Comparison of ENCODE assay signal across 11 cellular contexts in the genomic region with DNA sequence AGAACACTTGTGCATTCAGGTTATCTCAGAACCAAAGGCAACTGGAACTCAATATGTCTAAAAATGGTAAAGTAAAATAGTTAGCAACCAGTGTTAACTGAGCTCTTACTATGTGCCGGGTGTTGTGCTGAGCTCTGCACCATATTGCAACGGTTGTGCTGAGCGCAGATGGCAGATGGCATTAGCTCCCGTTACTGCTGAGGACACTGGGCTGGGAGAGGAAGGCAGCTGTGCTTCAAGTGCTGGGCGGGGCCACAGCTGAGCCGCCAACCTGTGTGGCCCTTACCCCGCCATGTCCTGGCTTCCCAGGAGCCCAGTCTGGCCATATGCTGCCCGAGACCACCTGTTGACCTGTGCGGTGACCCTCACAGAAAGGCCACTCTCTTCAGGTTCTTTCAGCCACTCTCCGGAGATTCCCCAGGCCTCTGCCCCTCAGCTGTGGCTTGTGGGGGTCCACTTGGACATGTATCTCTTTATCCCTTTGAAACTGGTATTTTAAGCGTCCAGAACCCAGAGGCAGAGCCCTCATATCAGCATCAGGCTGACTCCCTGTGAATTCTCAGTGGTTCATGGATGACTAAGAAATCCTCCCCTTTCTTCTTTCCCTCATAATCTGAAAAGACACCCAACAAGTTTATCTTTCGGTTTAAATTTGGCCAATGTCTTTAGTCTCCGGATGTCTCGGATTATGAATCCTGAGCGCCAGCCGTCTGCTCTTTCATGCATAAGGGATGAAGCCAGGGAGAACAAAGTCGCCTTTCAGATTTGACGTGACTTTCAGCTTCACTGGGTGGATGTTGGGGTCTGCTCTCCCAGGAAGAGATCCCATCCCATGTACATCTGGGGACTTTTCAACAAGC. TPM values are rescaled to one million over a fixed set of nuclear protein-coding genes. Genes with fewer than 3 reads are reported as not detected.
DNase-seq lines count a peak whose midpoint lies in the region; ATAC-seq and TF ChIP-seq lines count a peak whose summit lies in the region.
"Had no signal": no experiment of that assay in that cellular context is flagged by ENCODE, and none has a peak within 500 bp of the region (broad histone marks: within the 10 kb centered on the region; RNA-seq: fewer than 3 reads in every experiment).

No MANE protein-coding gene starts in this region.

- no peak overlapping the region for H2AFZ ChIP-seq in neural progenitor cell (replicated peaks)

- peak overlapping the region in 6 of 8 donors; percentile 17 to 68 (median 56) for H3K27ac Mint-ChIP-seq in CD8-positive, alpha-beta memory T cell
- peak overlapping the region; percentile 58 for H3K27ac Mint-ChIP-seq in neural progenitor cell

- H3K9ac ChIP-seq in neural progenitor cell, result no peak overlapping the region

- CTCF ChIA-PET in CD8-positive, alpha-beta memory T cell (lab: Charles Lee), result interaction anchor here (1.1 to 4.1 kb wide), 2 partner anchors 21 to 49 kb away, joined by 3 to 23 read pairs; no protein-coding TSS in a partner anchor

- no peaks in the 10 kb centered on the region for H3K9me3 Mint-ChIP-seq in CD8-positive, alpha-beta memory T cell
- no peaks in the 10 kb centered on the region for H3K9me3 Mint-ChIP-seq in neural progenitor cell

- H3K27me3 ChIP-seq in CD8-positive, alpha-beta memory T cell (ENCODE audit: insufficient read depth, low read length, poor library complexity, severe bottlenecking), result no peaks in the 10 kb centered on the region
- H3K27me3 ChIP-seq in neural progenitor cell, result no peaks in the 10 kb centered on the region
- H3K27me3 ChIP-seq: upper lobe of left lung had no signal

- H4K20me1 ChIP-seq in neural progenitor cell (ENCODE audit: low read depth), result no peaks in the 10 kb centered on the region

- no peak for ATAC-seq in GM19035 (IDR thresholded peaks at IDR 0.05; ENCODE audit: unreplicated experiment)
- no peak for ATAC-seq in HG03196 (IDR thresholded peaks at IDR 0.05; ENCODE audit: unreplicated experiment)
- no peak for ATAC-seq in HG02678 (IDR thresholded peaks at IDR 0.05; ENCODE audit: unreplicated experiment)

- no peaks in the 10 kb centered on the region for H3K9me3 ChIP-seq in CD8-positive, alpha-beta memory T cell (ENCODE audit: low read length)
- H3K9me3 ChIP-seq in neural progenitor cell (ENCODE audit: low read depth), result no peaks in the 10 kb centered on the region
- H3K9me3 ChIP-seq: upper lobe of left lung had no signal

- peak overlapping the region; percentile 6 for H3K27ac ChIP-seq in CD8-positive, alpha-beta memory T cell (ENCODE audit: low read depth, low read length)
- H3K27ac ChIP-seq in caudate nucleus (ENCODE audit: low read depth, low read length) (peak overlapping the region; percentile 49), neural progenitor cell (no peak overlapping the region)

- no peaks in the 10 kb centered on the region for H3K27me3 Mint-ChIP-seq in CD8-positive, alpha-beta memory T cell
- H3K27me3 Mint-ChIP-seq in neural progenitor cell (ENCODE audit: insufficient read depth, low read depth), result peaks cover 9% of the 10 kb centered on the region

- H3K36me3 Mint-ChIP-seq in CD8-positive, alpha-beta memory T cell, result peaks cover 0 to 46% (median 8%) of the 10 kb centered on the region in 3 donors
- no peaks in the 10 kb centered on the region for H3K36me3 Mint-ChIP-seq in neural progenitor cell

- peak overlapping the region in 1 of 7 donors; percentile 55 for H3K4me3 Mint-ChIP-seq in CD8-positive, alpha-beta memory T cell
- peak overlapping the region; percentile 61 for H3K4me3 Mint-ChIP-seq in neural progenitor cell

- DNase-seq in CD8-positive, alpha-beta memory T cell, result no peak
- peak; percentile 96 for DNase-seq in NCI-H2171 treated with DMSO at 0.1 percent for 48 hours (lab: John Stamatoyannopoulos, UW)
- peak in 4 of 61 donors; percentile 18 to 29 (median 22) for DNase-seq in caudate nucleus (lab: John Stamatoyannopoulos, UW)
- DNase-seq in neural progenitor cell (ENCODE audit: low spot score), result no peak
- no peak for DNase-seq in GOT3 (lab: John Stamatoyannopoulos, UW)
- DNase-seq: hippocampal formation, NCI-H1092 had no signal

- POLR2A ChIA-PET in CD8-positive, alpha-beta memory T cell (lab: Charles Lee), result interaction anchor here (1.0 kb wide), 1 partner anchor 14 kb away, joined by 3 read pairs; no protein-coding TSS in a partner anchor

- no peaks in the 10 kb centered on the region for H3K79me2 ChIP-seq in neural progenitor cell (ENCODE audit: low read depth)

- H3K4me1 Mint-ChIP-seq in CD8-positive, alpha-beta memory T cell, result peaks cover 36 to 88% (median 39%) of the 10 kb centered on the region in 3 donors
- peaks cover 88% of the 10 kb centered on the region for H3K4me1 Mint-ChIP-seq in neural progenitor cell

- H3K36me3 ChIP-seq in CD8-positive, alpha-beta memory T cell (ENCODE audit: insufficient read depth, low read length), result peaks cover 16% of the 10 kb centered on the region
- H3K36me3 ChIP-seq in neural progenitor cell, result no peaks in the 10 kb centered on the region

- no peak for TF ChIP-seq CTCF in neural progenitor cell (IDR thresholded peaks at IDR 0.05)

- no peak overlapping the region for H3K4me2 ChIP-seq in neural progenitor cell

- H3K4me3 ChIP-seq in CD8-positive, alpha-beta memory T cell (ENCODE audit: low read length), result no peak overlapping the region
- H3K4me3 ChIP-seq in neural progenitor cell, result no peak overlapping the region
- H3K4me3 ChIP-seq: upper lobe of left lung had no signal

- H3K4me1 ChIP-seq in CD8-positive, alpha-beta memory T cell (ENCODE audit: insufficient read depth, low read length), result peaks cover 73% of the 10 kb centered on the region
- H3K4me1 ChIP-seq in neural progenitor cell, result peaks cover 41% of the 10 kb centered on the region

- peaks cover 4% of the 10 kb centered on the region for H3F3A ChIP-seq in neural progenitor cell (ENCODE audit: low read depth)

RNA-seq across cellular contexts. Expression of a gene that starts 26.4 kb away (rescaled TPM):
- 10 to 100 TPM; 21.1 to 22.0 TPM for total RNA-seq in CD8-positive, alpha-beta memory T cell
- 302 TPM for polyA plus RNA-seq in CD8-positive, alpha-beta memory T cell
- total RNA-seq in neural progenitor cell (ENCODE audit: low replicate concordance), result 6.5 and 8.6 TPM in 2 replicates

RNA-seq across cellular contexts. Expression of a gene that starts 46.8 kb away (rescaled TPM):
- total RNA-seq in CD8-positive, alpha-beta memory T cell, result 1 to 10 TPM; 2.8 to 3.6 TPM
- polyA plus RNA-seq in CD8-positive, alpha-beta memory T cell, result 5.6 TPM
- 5.3 and 6.8 TPM in 2 replicates for total RNA-seq in neural progenitor cell (ENCODE audit: low replicate concordance)
